ENCODE assay signal across 9 cellular contexts in the genomic region with DNA sequence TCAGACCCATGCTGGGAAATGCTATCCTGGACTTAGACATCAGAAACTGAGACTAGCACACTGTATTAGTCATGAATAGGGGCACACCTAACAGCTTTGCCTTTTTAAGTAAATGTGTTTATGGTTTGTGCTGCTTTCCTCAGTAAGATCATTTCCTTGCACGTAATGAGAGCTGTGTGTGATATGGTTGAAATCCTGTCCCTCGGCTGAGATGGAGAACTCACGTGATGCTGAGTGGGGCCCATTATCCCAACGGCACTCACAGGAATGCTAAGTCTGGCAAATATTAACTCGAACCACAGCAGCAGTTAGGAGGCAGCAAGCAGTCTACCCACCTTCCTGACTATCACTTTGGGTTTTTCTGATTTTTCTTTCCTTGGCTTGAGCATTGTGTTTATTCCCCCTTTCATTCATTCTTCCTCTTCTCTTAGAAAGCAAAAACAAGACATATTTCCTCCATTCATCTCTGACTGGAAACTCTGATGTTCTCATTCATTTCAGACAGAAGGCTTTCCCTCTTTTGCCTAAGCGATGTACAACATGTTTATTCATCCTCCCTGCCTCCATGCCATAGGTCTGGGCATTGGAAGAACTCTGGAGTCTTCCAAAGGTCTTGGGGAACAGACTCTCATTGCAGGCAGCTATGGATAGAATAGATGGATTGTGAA. TPM values are rescaled to one million over a fixed set of nuclear protein-coding genes. Genes with fewer than 3 reads are reported as not detected.
DNase-seq lines count a peak whose midpoint lies in the region; ATAC-seq and TF ChIP-seq lines count a peak whose summit lies in the region.
"Had no signal": no experiment of that assay in that cellular context is flagged by ENCODE, and none has a peak within 500 bp of the region (broad histone marks: within the 10 kb centered on the region; RNA-seq: fewer than 3 reads in every experiment).

No MANE protein-coding gene starts in this region.

- H3K4me3 ChIP-seq in brain microvascular endothelial cell (ENCODE audit: low read depth, low read length): no peak overlapping the region

- H3K4me3 Mint-ChIP-seq in activated naive CD8-positive, alpha-beta T cell treated with anti-CD3 and anti-CD28 coated beads, Interleukin-2, amount 10 ng/mL, durations not matched to agents 7 days and 5 days: peak overlapping the region; percentile 52

- no peaks in the 10 kb centered on the region for H3K36me3 ChIP-seq in brain microvascular endothelial cell (replicated peaks)

- peak; percentile 39 for ATAC-seq in activated naive CD8-positive, alpha-beta T cell treated with anti-CD3 and anti-CD28 coated beads, Interleukin-2, amount 10 ng/mL, durations not matched to agents 7 days and 5 days (ENCODE audit: low read depth)
- ATAC-seq in HG03139 (IDR thresholded peaks at IDR 0.05; ENCODE audit: unreplicated experiment): no peak
- no peak for ATAC-seq in HG02884 (IDR thresholded peaks at IDR 0.05; ENCODE audit: unreplicated experiment)

- no peak overlapping the region for H3K27ac ChIP-seq in brain microvascular endothelial cell

- peaks cover 6% of the 10 kb centered on the region for H3K36me3 Mint-ChIP-seq in activated naive CD8-positive, alpha-beta T cell treated with anti-CD3 and anti-CD28 coated beads, Interleukin-2, amount 10 ng/mL, durations not matched to agents 7 days and 5 days

- H3K9me3 Mint-ChIP-seq in activated naive CD8-positive, alpha-beta T cell treated with anti-CD3 and anti-CD28 coated beads, Interleukin-2, amount 10 ng/mL, durations not matched to agents 7 days and 5 days: no peaks in the 10 kb centered on the region

- H3K4me1 Mint-ChIP-seq in activated naive CD8-positive, alpha-beta T cell treated with anti-CD3 and anti-CD28 coated beads, Interleukin-2, amount 10 ng/mL, durations not matched to agents 7 days and 5 days: peaks cover 25% of the 10 kb centered on the region

- H3K27me3 Mint-ChIP-seq in activated naive CD8-positive, alpha-beta T cell treated with anti-CD3 and anti-CD28 coated beads, Interleukin-2, amount 10 ng/mL, durations not matched to agents 7 days and 5 days: peaks cover 38% of the 10 kb centered on the region

- DNase-seq in ACHN (peak; percentile 95), ELR (ENCODE audit: low read depth) (peak; percentile 34), kidney tubule cell (ENCODE audit: low spot score) (peak; percentile 95), brain microvascular endothelial cell (no peak)
- DNase-seq in activated naive CD8-positive, alpha-beta T cell treated with anti-CD3 and anti-CD28 coated beads, Interleukin-2, amount 10 ng/mL, durations not matched to agents 7 days and 5 days: no peak
- no peak for DNase-seq in NK-92 treated with Interleukin-12 subunit alpha and Interleukin-12 subunit beta, amount 100 ng/mL, for 24 hours (lab: John Stamatoyannopoulos, UW)
- DNase-seq: NCI-H1930 had no signal

- POLR2A ChIA-PET in activated naive CD8-positive, alpha-beta T cell treated with anti-CD3 and anti-CD28 coated beads, Interleukin-2, amount 10 ng/mL, durations not matched to agents 7 days and 5 days (lab: Charles Lee): no interaction called here

- H3K27me3 ChIP-seq in brain microvascular endothelial cell (replicated peaks): no peaks in the 10 kb centered on the region

- TF ChIP-seq CTCF in brain microvascular endothelial cell (IDR thresholded peaks at IDR 0.05; ENCODE audit: low read depth, low read length, missing control alignments): no peak

- H3K27ac Mint-ChIP-seq in activated naive CD8-positive, alpha-beta T cell treated with anti-CD3 and anti-CD28 coated beads, Interleukin-2, amount 10 ng/mL, durations not matched to agents 7 days and 5 days: no peak overlapping the region

- in situ Hi-C loops in ACHN (cut with HindIII; ENCODE audit: low pct_ligation_motif_present, low pct_unique_long_range_greater_than_20kb, low sequenced_read_pairs) (no loop called here), brain microvascular endothelial cell (cut with HindIII; ENCODE audit: low pct_ligation_motif_present, low sequenced_read_pairs) (no loop called here)

RNA-seq across cellular contexts. Expression of a gene that starts 38.4 kb away (rescaled TPM):
- total RNA-seq in activated naive CD8-positive, alpha-beta T cell treated with anti-CD3 and anti-CD28 coated beads, Interleukin-2, amount 10 ng/mL, durations not matched to agents 7 days and 5 days: 10 to 100 TPM; 15.1 to 16.2 TPM

Comparison
In these comparisons a context has a peak if more than half of its experiments do, and no peak if none do; other contexts are left out.
1. DNase-seq: peak in ACHN (single experiment), ELR (single experiment) and kidney tubule cell (single experiment); none in activated naive CD8-positive, alpha-beta T cell treated with anti-CD3 and anti-CD28 coated beads, Interleukin-2, amount 10 ng/mL, durations not matched to agents 7 days and 5 days (single experiment), NK-92 treated with Interleukin-12 subunit alpha and Interleukin-12 subunit beta, amount 100 ng/mL, for 24 hours (single experiment) and brain microvascular endothelial cell (single experiment).